In genomic region chr3:139534992-139535879, GRCh38 we compare ENCODE assay signal across 8 cellular contexts. TPM values are rescaled to one million over a fixed set of nuclear protein-coding genes. Genes with fewer than 3 reads are reported as not detected.
DNase-seq lines count a peak whose midpoint lies in the region; ATAC-seq and TF ChIP-seq lines count a peak whose summit lies in the region.

No MANE protein-coding gene starts in this region.

- no peaks in the 10 kb centered on the region for H3K9me3 ChIP-seq in hepatocyte (ENCODE audit: low read depth)
- H3K9me3 ChIP-seq in skeletal muscle tissue (ENCODE audit: control insufficient read depth in 3 of 3, low read length in 3 of 3): no peaks in the 10 kb centered on the region
- no peaks in the 10 kb centered on the region for H3K9me3 ChIP-seq in vagina

- intact Hi-C loops in vagina (cut with DNase I): no loop called here

- 58% methylated on average over 12 of the region's 12 CpGs for WGBS in hepatocyte (ENCODE audit: low lambda C conversion rate, missing lambda C conversion rate)

- H3K4me3 ChIP-seq in astrocyte of the cerebellum (ENCODE audit: low read depth, low read length): no peak overlapping the region
- H3K4me3 ChIP-seq in hepatocyte: no peak overlapping the region
- H3K4me3 ChIP-seq in skeletal muscle tissue (ENCODE audit: low read length in 3 of 3): no peak overlapping the region
- H3K4me3 ChIP-seq in vagina: no peak overlapping the region

- H3K27ac ChIP-seq in hepatocyte: peak overlapping the region; percentile 88
- peak overlapping the region; percentile 18 for H3K27ac ChIP-seq in skeletal muscle tissue (ENCODE audit: low read depth, low read length)
- H3K27ac ChIP-seq in vagina: no peak overlapping the region

- H3K4me1 ChIP-seq in hepatocyte (ENCODE audit: insufficient read depth) (peaks cover 53% of the 10 kb centered on the region), skeletal muscle tissue (ENCODE audit: control insufficient read depth in 3 of 3, insufficient read depth in 3 of 3, low read length in 3 of 3) (peaks cover 27 to 38% (median 29%) of the 10 kb centered on the region in 3 donors), vagina (peaks cover 33% of the 10 kb centered on the region)

- no peaks in the 10 kb centered on the region for H3K9me2 ChIP-seq in hepatocyte (replicated peaks; ENCODE audit: insufficient read depth)

- H3K27me3 ChIP-seq in hepatocyte: no peaks in the 10 kb centered on the region
- no peaks in the 10 kb centered on the region for H3K27me3 ChIP-seq in skeletal muscle tissue (ENCODE audit: control insufficient read depth in 3 of 3, insufficient read depth in 3 of 3, low read length in 3 of 3)
- no peaks in the 10 kb centered on the region for H3K27me3 ChIP-seq in vagina

- TF ChIP-seq CTCF in astrocyte of the cerebellum (IDR thresholded peaks at IDR 0.05; ENCODE audit: low read depth, low read length, missing control alignments) (no peak), hepatocyte (IDR thresholded peaks at IDR 0.05; ENCODE audit: poor library complexity) (no peak), GM13976 (IDR thresholded peaks at IDR 0.05; ENCODE audit: borderline replicate concordance, control extremely low read depth, extremely low read depth, insufficient read depth, missing control alignments) (no peak), vagina (IDR thresholded peaks at IDR 0.05) (no peak)

- no peak for ATAC-seq in HG03378 (IDR thresholded peaks at IDR 0.05; ENCODE audit: unreplicated experiment)

- TF ChIP-seq POLR2A in vagina (IDR thresholded peaks at IDR 0.05): no peak

- no peaks in the 10 kb centered on the region for H3K36me3 ChIP-seq in hepatocyte (replicated peaks; ENCODE audit: insufficient read depth, low read depth)
- H3K36me3 ChIP-seq in skeletal muscle tissue (ENCODE audit: control insufficient read depth in 3 of 3, insufficient read depth in 3 of 3, low read length in 3 of 3): no peaks in the 10 kb centered on the region
- no peaks in the 10 kb centered on the region for H3K36me3 ChIP-seq in vagina

- in situ Hi-C loops in astrocyte of the cerebellum (cut with HindIII; ENCODE audit: low sequenced_read_pairs) (loop anchor here (5.0 kb wide), 2 partner anchors 62 to 93 kb away; no protein-coding TSS in a partner anchor), GM13976 (cut with MboI; ENCODE audit: low sequenced_read_pairs, unreplicated experiment) (no loop called here)

- H2AFZ ChIP-seq in hepatocyte: no peak overlapping the region

- H4K20me1 ChIP-seq in hepatocyte (ENCODE audit: insufficient read depth, poor library complexity, severe bottlenecking): no peaks in the 10 kb centered on the region

- DNase-seq in HuH-7 (ENCODE audit: low spot score) (peak; percentile 32), astrocyte of the cerebellum (ENCODE audit: low read depth) (peak; percentile 54), hepatocyte (ENCODE audit: low spot score) (peak; percentile 75), GM13976 (ENCODE audit: low spot score) (no peak), vagina (ENCODE audit: extremely low spot score in 2 of 2) (no peak), T-helper 1 cell (no peak)

- peaks cover 10% of the 10 kb centered on the region for H3K79me2 ChIP-seq in hepatocyte

- peak overlapping the region in 1 of 3 donors; percentile 3 for H3K9ac ChIP-seq in skeletal muscle tissue (ENCODE audit: low read depth in 1 of 3, low read length in 3 of 3)

- peak overlapping the region; percentile 66 for H3K4me2 ChIP-seq in hepatocyte

RNA-seq across cellular contexts. Expression of gene RBP1, which starts 4.3 kb away (rescaled TPM):
- total RNA-seq in hepatocyte: 35.1 and 42.0 TPM in 2 replicates
- polyA plus RNA-seq in hepatocyte: 151 and 179 TPM in 2 replicates
- total RNA-seq in skeletal muscle tissue: 28.2 TPM
- total RNA-seq in vagina: 19.9 TPM

RNA-seq across cellular contexts. Expression of gene RBP2, which starts 58.9 kb away (rescaled TPM):
- 285 and 295 TPM in 2 replicates for total RNA-seq in hepatocyte
- polyA plus RNA-seq in hepatocyte: 80.9 and 123 TPM in 2 replicates
- total RNA-seq in skeletal muscle tissue: not detected
- total RNA-seq in vagina: not detected

Comparison
In these comparisons a context has a peak if more than half of its experiments do, and no peak if none do; other contexts are left out.
1. DNase-seq: peak in HuH-7 (single experiment), astrocyte of the cerebellum (single experiment) and hepatocyte (single experiment); none in GM13976 (single experiment), vagina (0 of 2) and T-helper 1 cell (0 of 5).
2. RNA of gene RBP2, which starts 58.9 kb away (total RNA-seq): 285 to 295 TPM in hepatocyte; not detected in skeletal muscle tissue (single experiment) and not detected in vagina (single experiment); every median in the first group is over 100 times any median in the second.